In genomic region chr5:106780355-106780754, GRCh38 we compare ENCODE assay signal across 28 cellular contexts.
DNase-seq lines count a peak whose midpoint lies in the region; ATAC-seq and TF ChIP-seq lines count a peak whose summit lies in the region.
"Had no signal": no experiment of that assay in that cellular context is flagged by ENCODE, and none has a peak within 500 bp of the region (broad histone marks: within the 10 kb centered on the region; RNA-seq: fewer than 3 reads in every experiment).

No MANE protein-coding gene starts in this region.

- H3K4me1 ChIP-seq in left lung, result no peaks in the 10 kb centered on the region
- H3K4me1 ChIP-seq in CD4-positive, alpha-beta memory T cell (ENCODE audit: insufficient read depth, low read length), result no peaks in the 10 kb centered on the region
- no peaks in the 10 kb centered on the region for H3K4me1 ChIP-seq in thyroid gland
- H3K4me1 ChIP-seq: A549, HAP-1, Peyer's patch had no signal

- POLR2A ChIA-PET in CD4-positive, alpha-beta memory T cell (lab: Charles Lee; ENCODE audit: partially characterized antibody), result no interaction called here

- H3K4me3 Mint-ChIP-seq in type B pancreatic cell, result no peak overlapping the region
- no peak overlapping the region for H3K4me3 Mint-ChIP-seq in CD4-positive, alpha-beta memory T cell
- H3K4me3 Mint-ChIP-seq: CD8-positive, alpha-beta T cell; HFFc6 had no signal

- WGBS in thyroid gland, 2 donors, result 82 to 91% methylated on average over 2 of the region's 2 CpGs

- TF ChIP-seq POLR2A in thyroid gland (IDR thresholded peaks at IDR 0.05), result no peak

- peaks cover 0 to 3% of the 10 kb centered on the region in 2 donors for H3K9me3 ChIP-seq in left lung
- no peaks in the 10 kb centered on the region for H3K9me3 ChIP-seq in CD4-positive, alpha-beta memory T cell (ENCODE audit: control insufficient read depth in 1 of 2, low read length in 2 of 2)
- H3K9me3 ChIP-seq in thyroid gland, result no peaks in the 10 kb centered on the region
- H3K9me3 ChIP-seq: A549, HAP-1, Peyer's patch, SK-N-SH had no signal

- CTCF ChIA-PET in CD4-positive, alpha-beta memory T cell (lab: Charles Lee; ENCODE audit: partially characterized antibody), result no interaction called here

- H3K36me3 Mint-ChIP-seq in type B pancreatic cell, result no peaks in the 10 kb centered on the region
- no peaks in the 10 kb centered on the region for H3K36me3 Mint-ChIP-seq in CD4-positive, alpha-beta memory T cell
- H3K36me3 Mint-ChIP-seq: CD8-positive, alpha-beta T cell had no signal

- H3K27me3 Mint-ChIP-seq in type B pancreatic cell, result no peaks in the 10 kb centered on the region
- no peaks in the 10 kb centered on the region for H3K27me3 Mint-ChIP-seq in CD4-positive, alpha-beta memory T cell

- no peaks in the 10 kb centered on the region for H3K36me3 ChIP-seq in left lung
- no peaks in the 10 kb centered on the region for H3K36me3 ChIP-seq in CD4-positive, alpha-beta memory T cell (ENCODE audit: insufficient read depth, low read length)
- no peaks in the 10 kb centered on the region for H3K36me3 ChIP-seq in thyroid gland
- H3K36me3 ChIP-seq: BLaER1 treated with 17β-estradiol and CSF1 and Interleukin-3, amounts not matched to agents 10 nM and 100 nM; HAP-1; MG63; Peyer's patch had no signal

- TF ChIP-seq CTCF in left lung (IDR thresholded peaks at IDR 0.05), result no peak
- TF ChIP-seq CTCF in type B pancreatic cell (conservative IDR thresholded peaks at IDR 0.05), result no peak
- TF ChIP-seq CTCF in thyroid gland (IDR thresholded peaks at IDR 0.05), result no peak

- H3K27me3 ChIP-seq in left lung (no peaks in the 10 kb centered on the region), thyroid gland (no peaks in the 10 kb centered on the region)
- H3K27me3 ChIP-seq in CD4-positive, alpha-beta memory T cell (ENCODE audit: insufficient read depth, low read length), result no peaks in the 10 kb centered on the region
- H3K27me3 ChIP-seq: BLaER1 treated with 17β-estradiol and CSF1 and Interleukin-3, amounts not matched to agents 10 nM and 100 nM; MG63; Peyer's patch had no signal

- no peaks in the 10 kb centered on the region for H3K4me1 Mint-ChIP-seq in type B pancreatic cell (ENCODE audit: unreplicated experiment)
- no peaks in the 10 kb centered on the region for H3K4me1 Mint-ChIP-seq in CD4-positive, alpha-beta memory T cell

- peak; percentile 66 for ATAC-seq in left lung
- ATAC-seq: A549; CD8-positive, alpha-beta T cell had no signal

- intact Hi-C loops in left lung (cut with DNase I) (no loop called here), thyroid gland (cut with DNase I) (no loop called here)
- intact Hi-C loops in CD4-positive, alpha-beta memory T cell (cut with micrococcal nuclease), result no loop called here

- H3K9me3 Mint-ChIP-seq in type B pancreatic cell, result peaks cover 8% of the 10 kb centered on the region
- peaks cover 0 to 17% (median 6%) of the 10 kb centered on the region in 8 donors for H3K9me3 Mint-ChIP-seq in CD4-positive, alpha-beta memory T cell

- no peak overlapping the region for H3K27ac ChIP-seq in left lung
- H3K27ac ChIP-seq in CD4-positive, alpha-beta memory T cell (ENCODE audit: low read depth, low read length), result no peak overlapping the region
- no peak overlapping the region for H3K27ac ChIP-seq in thyroid gland
- H3K27ac ChIP-seq: A549; BLaER1 treated with 17β-estradiol and CSF1 and Interleukin-3, amounts not matched to agents 10 nM and 100 nM; Peyer's patch had no signal

- peak overlapping the region; percentile 43 for H3K27ac Mint-ChIP-seq in type B pancreatic cell
- no peak overlapping the region for H3K27ac Mint-ChIP-seq in CD4-positive, alpha-beta memory T cell
- H3K27ac Mint-ChIP-seq: CD8-positive, alpha-beta T cell; HFFc6 had no signal

- H3K4me3 ChIP-seq in left lung (no peak overlapping the region), thyroid gland (replicated peaks in 1 of 3) (no peak overlapping the region)
- H3K4me3 ChIP-seq in CD4-positive, alpha-beta memory T cell (ENCODE audit: low read length in 2 of 2), result no peak overlapping the region
- H3K4me3 ChIP-seq: A549; BLaER1 treated with 17β-estradiol and CSF1 and Interleukin-3, amounts not matched to agents 10 nM and 100 nM; HAP-1; MG63; Peyer's patch had no signal

- DNase-seq in DMS53 treated with DMSO at 0.1 percent for 48 hours (lab: John Stamatoyannopoulos, UW; ENCODE audit: unreplicated experiment) (peak; percentile 20), NCI-H510A treated with DMSO at 0.1 percent for 48 hours (lab: John Stamatoyannopoulos, UW) (peak; percentile 1), left lung (no peak), type B pancreatic cell (ENCODE audit: extremely low spot score, unreplicated experiment) (no peak), NCI-H526 (lab: John Stamatoyannopoulos, UW) (no peak), thyroid gland (no peak)
- no peak for DNase-seq in CD4-positive, alpha-beta memory T cell
- DNase-seq: AML-193; CD8-positive, alpha-beta T cell; DMS 273 treated with DMSO at 0.1 percent for 48 hours; DND-41; GOT3; HFFc6; KBM-7; MG63; NCI-H1105 treated with DMSO at 0.1 percent for 48 hours; NCI-H146; NCI-H1930; NCI-H2107; NCI-H446; NCI-H69; Peyer's patch; SHP77 treated with DMSO at 0.1 percent for 48 hours; SK-N-SH; SW 1271 had no signal

Comparison
In these comparisons a context has a peak if more than half of its experiments do, and no peak if none do; other contexts are left out.
1. DNase-seq: peak in DMS53 treated with DMSO at 0.1 percent for 48 hours (single experiment) and NCI-H510A treated with DMSO at 0.1 percent for 48 hours (single experiment); none in left lung (0 of 2), type B pancreatic cell (single experiment), CD4-positive, alpha-beta memory T cell (0 of 5), NCI-H526 (0 of 2) and thyroid gland (0 of 2).